1 cellular context compared by ENCODE assay signal in genomic region chr7:66844552-66845381, GRCh38.
A peak's percentile ranks its signal among the peaks of the same experiment; 100 is the strongest.
TF ChIP-seq lines count a peak whose summit lies in the region.

No MANE protein-coding gene starts in this region.

TF ChIP-seq in K562, 482 proteins besides CTCF, POLR2A, EP300 and RAD21 (continued from another document and continues in another):
- TF ChIP-seq ZBTB5 (IDR thresholded peaks at IDR 0.05) (no peak), IRF2 (CRISPR knock-in tag; IDR thresholded peaks at IDR 0.05) (no peak), FOXA3 (CRISPR knock-in tag; conservative IDR thresholded peaks at IDR 0.05 in 1 of 2, IDR thresholded peaks at IDR 0.05 in 1 of 2) (no peak), FOXP1 (CRISPR knock-in tag; IDR thresholded peaks at IDR 0.05) (peak; percentile 10; the same call in 1 of the 2 replicates), POLR2G (IDR thresholded peaks at IDR 0.05; ENCODE audit: low read depth, low read length) (peak; percentile 92), HMG20A (CRISPR knock-in tag; conservative IDR thresholded peaks at IDR 0.05) (no peak), TBP (optimal IDR thresholded peaks at IDR 0.05; ENCODE audit: low read depth, low read length) (peak; percentile 82), ZFP91 (CRISPR knock-in tag; IDR thresholded peaks at IDR 0.05) (0 out of 2 replicates have a peak, but pooled peaks have one; percentile 6), ZNF589 (CRISPR knock-in tag; IDR thresholded peaks at IDR 0.05; ENCODE audit: low read depth) (peak; percentile 43; the same call in 1 of the 2 replicates), CBX5 (IDR thresholded peaks at IDR 0.05; ENCODE audit: borderline replicate concordance, low read depth) (0 out of 2 replicates have a peak, but pooled peaks have one; percentile 66), ZBTB26 (CRISPR knock-in tag; IDR thresholded peaks at IDR 0.05) (0 out of 2 replicates have a peak, but pooled peaks have one; percentile 55), TRIM28 (IDR thresholded peaks at IDR 0.05) (no peak; the same call in none of the 2 replicates), HLTF (IDR thresholded peaks at IDR 0.05) (no peak), RBM14 (IDR thresholded peaks at IDR 0.05; ENCODE audit: borderline replicate concordance, insufficient read depth, low read depth, low read length) (peak; percentile 89; the same call in 1 of the 2 replicates), ARID3A (IDR thresholded peaks at IDR 0.05; ENCODE audit: borderline replicate concordance, low read depth, low read length) (no peak), HDAC1 (IDR thresholded peaks at IDR 0.05) (peak in 1 of 2 experiments; percentile 61; a peak in 2 of 4 replicates), MTF1 (CRISPR knock-in tag; IDR thresholded peaks at IDR 0.05; ENCODE audit: borderline replicate concordance) (no peak), ZBTB34 (CRISPR knock-in tag; IDR thresholded peaks at IDR 0.05) (no peak), ZNF324 (CRISPR knock-in tag; IDR thresholded peaks at IDR 0.05) (no peak), JUNB (CRISPR knock-in tag; conservative IDR thresholded peaks at IDR 0.05) (peak; percentile 61; the same call in 1 of the 2 replicates), STAT6 (CRISPR knock-in tag; IDR thresholded peaks at IDR 0.05) (no peak; the same call in 1 of the 2 replicates), CREB3L1 (IDR thresholded peaks at IDR 0.05; ENCODE audit: borderline replicate concordance, low read depth) (peak; percentile 95), ZNF444 (CRISPR knock-in tag; IDR thresholded peaks at IDR 0.05) (no peak), DIDO1 (tag; IDR thresholded peaks at IDR 0.05; ENCODE audit: low read depth) (peak; percentile 93), HNRNPH1 (optimal IDR thresholded peaks at IDR 0.05; ENCODE audit: low read depth, low read length) (no peak), IFI16 (CRISPR knock-in tag; IDR thresholded peaks at IDR 0.05) (no peak), ZNF174 (CRISPR knock-in tag; IDR thresholded peaks at IDR 0.05) (no peak), ZNF23 (CRISPR knock-in tag; IDR thresholded peaks at IDR 0.05) (no peak), PKNOX1 (IDR thresholded peaks at IDR 0.05) (peak; percentile 68), SMAD3 (CRISPR knock-in tag; conservative IDR thresholded peaks at IDR 0.05) (no peak; the same call in 1 of the 2 replicates), IRF1 (CRISPR knock-in tag; IDR thresholded peaks at IDR 0.05; ENCODE audit: borderline replicate concordance) (no peak), DLX4 (CRISPR knock-in tag; IDR thresholded peaks at IDR 0.05) (no peak), CBFA2T2 (conservative IDR thresholded peaks at IDR 0.05) (no peak), BCL6 (CRISPR knock-in tag; IDR thresholded peaks at IDR 0.05) (no peak), RREB1 (CRISPR knock-in tag; IDR thresholded peaks at IDR 0.05) (no peak)
